In genomic region chr9:13142776-13143175, GRCh38 we compare ENCODE assay signal across 15 cellular contexts.
DNase-seq lines count a peak whose midpoint lies in the region; TF ChIP-seq lines count a peak whose summit lies in the region.
"Had no signal": no experiment of that assay in that cellular context is flagged by ENCODE, and none has a peak within 500 bp of the region (broad histone marks: within the 10 kb centered on the region; RNA-seq: fewer than 3 reads in every experiment).

No MANE protein-coding gene starts in this region.

- no peaks in the 10 kb centered on the region for H4K20me1 ChIP-seq in smooth muscle cell (ENCODE audit: low read depth)

- peaks cover 34% of the 10 kb centered on the region for H3K4me1 ChIP-seq in smooth muscle cell (ENCODE audit: low read depth)

- no peak for TF ChIP-seq CTCF in VCaP (conservative IDR thresholded peaks at IDR 0.05)
- TF ChIP-seq CTCF in smooth muscle cell (IDR thresholded peaks at IDR 0.05; ENCODE audit: borderline replicate concordance, insufficient read depth, poor library complexity, severe bottlenecking) = no peak

- DNase-seq in NCI-H1105 (lab: John Stamatoyannopoulos, UW) (peak; percentile 30), globus pallidus (ENCODE audit: low spot score) (peak; percentile 73), smooth muscle cell (lab: John Stamatoyannopoulos, UW; ENCODE audit: unreplicated experiment) (no peak), cerebellum (ENCODE audit: low spot score) (no peak), HCEC 1CT (no peak)
- DNase-seq in stimulated activated CD4-positive, alpha-beta T cell treated with anti-CD3 and anti-CD28 coated beads, Interleukin-15, amount 100 ng/mL, for 24 hours = no peak
- DNase-seq: COR-L47, EL, MV-4-11, NCI-H1436, NCI-H2029, NCI-H510A, SHP77 had no signal

- no peaks in the 10 kb centered on the region for H3K79me2 ChIP-seq in smooth muscle cell (ENCODE audit: low read depth)

- H2AFZ ChIP-seq in smooth muscle cell (ENCODE audit: low read depth) = no peak overlapping the region

- H3K36me3 ChIP-seq in smooth muscle cell (ENCODE audit: low read depth) = no peaks in the 10 kb centered on the region

- no peak overlapping the region for H3K9ac ChIP-seq in smooth muscle cell (ENCODE audit: low read depth)

- no peak overlapping the region for H3K4me2 ChIP-seq in smooth muscle cell

- H3K27me3 ChIP-seq in smooth muscle cell (ENCODE audit: low read depth) = no peaks in the 10 kb centered on the region

- H3K9me3 ChIP-seq in smooth muscle cell (replicated peaks; ENCODE audit: low read depth) = no peaks in the 10 kb centered on the region

- peaks cover 11% of the 10 kb centered on the region for H3F3A ChIP-seq in smooth muscle cell (ENCODE audit: low read depth)

- whole genome bisulfite sequencing in smooth muscle cell (ENCODE audit: low lambda C conversion rate) = 95% methylated on average over 3 of the region's 3 CpGs

- no peak overlapping the region for H3K4me3 ChIP-seq in smooth muscle cell
- H3K4me3 ChIP-seq: K562 had no signal

- H3K27ac ChIP-seq in VCaP (peak overlapping the region; percentile 68; the same call in 1 of the 2 replicates), smooth muscle cell (ENCODE audit: low read depth) (peak overlapping the region; percentile 32)

Comparison
In these comparisons a context has a peak if more than half of its experiments do, and no peak if none do; other contexts are left out.
1. DNase-seq: peak in NCI-H1105 (single experiment) and globus pallidus (single experiment); none in smooth muscle cell (single experiment), cerebellum (single experiment), stimulated activated CD4-positive, alpha-beta T cell treated with anti-CD3 and anti-CD28 coated beads, Interleukin-15, amount 100 ng/mL, for 24 hours (single experiment) and HCEC 1CT (single experiment).